8 cellular contexts compared by ENCODE assay signal in genomic region chr3:53880396-53881345, GRCh38. TPM values are rescaled to one million over a fixed set of nuclear protein-coding genes. Genes with fewer than 3 reads are reported as not detected.
DNase-seq lines count a peak whose midpoint lies in the region; ATAC-seq and TF ChIP-seq lines count a peak whose summit lies in the region.

No MANE protein-coding gene starts in this region.

- H3K4me1 ChIP-seq in testis = peaks cover 11% of the 10 kb centered on the region

- no peak for DNase-seq in activated CD4-positive, alpha-beta T cell treated with anti-CD3 and anti-CD28 coated beads for 36 hours
- no peak for DNase-seq in activated CD4-positive, alpha-beta T cell treated with anti-CD3 and anti-CD28 coated beads for 4 hours
- no peak for DNase-seq in activated naive CD4-positive, alpha-beta T cell treated with anti-CD3 and anti-CD28 coated beads, Interleukin-2, amount 50 U/mL, for 72 hours (ENCODE audit: low spot score in 2 of 2)
- DNase-seq in islet precursor cell = peak; percentile 68
- DNase-seq in testis = no peak
- DNase-seq in SKM-1 treated with dmso at 0.1 percent for 144 hours (lab: John Stamatoyannopoulos, UW; ENCODE audit: unreplicated experiment) = no peak
- DNase-seq in lower leg skin (ENCODE audit: low spot score in 2 of 2) = no peak
- DNase-seq in HEK293T (ENCODE audit: extremely low spot score) = no peak

- H3K4me3 Mint-ChIP-seq in activated CD4-positive, alpha-beta T cell treated with anti-CD3 and anti-CD28 coated beads for 36 hours = peak overlapping the region; percentile 100

- H3K27me3 ChIP-seq in testis = no peaks in the 10 kb centered on the region

- CTCF ChIA-PET in activated CD4-positive, alpha-beta T cell treated with anti-CD3 and anti-CD28 coated beads for 36 hours (lab: Charles Lee) = interaction anchor here (0.7 to 1.0 kb wide), 4 partner anchors 9 to 728 kb away, joined by 3 to 5 read pairs (median 3); partner anchors contain the start of gene SELENOK
- CTCF ChIA-PET in HEK293T (lab: Yijun Ruan, JAX) = interaction anchor here (0.6 kb wide), 1 partner anchor 748 kb away, joined by 3 read pairs; no protein-coding TSS in a partner anchor

- H3K4me1 Mint-ChIP-seq in activated CD4-positive, alpha-beta T cell treated with anti-CD3 and anti-CD28 coated beads for 36 hours = peaks cover 16% of the 10 kb centered on the region

- H3K27ac ChIP-seq in testis = peak overlapping the region in 1 of 2 donors; percentile 80

- no peaks in the 10 kb centered on the region for H3K9me3 Mint-ChIP-seq in activated CD4-positive, alpha-beta T cell treated with anti-CD3 and anti-CD28 coated beads for 36 hours (ENCODE audit: low read depth)
- H3K9me3 Mint-ChIP-seq in activated naive CD4-positive, alpha-beta T cell treated with anti-CD3 and anti-CD28 coated beads, Interleukin-2, amount 50 U/mL, for 72 hours = peaks cover 0 to 4% of the 10 kb centered on the region in 2 donors

- ATAC-seq in activated CD4-positive, alpha-beta T cell treated with anti-CD3 and anti-CD28 coated beads for 36 hours = no peak
- no peak for ATAC-seq in activated naive CD4-positive, alpha-beta T cell treated with anti-CD3 and anti-CD28 coated beads, Interleukin-2, amount 50 U/mL, for 72 hours

- TF ChIP-seq CTCF in testis (IDR thresholded peaks at IDR 0.05) (no peak), lower leg skin (IDR thresholded peaks at IDR 0.05) (no peak)

- 45 to 48% methylated on average over 10 of the region's 10 CpGs for WGBS in testis, 2 donors
- 57 to 58% methylated on average over 10 of the region's 10 CpGs for WGBS in lower leg skin, 2 donors

- TF ChIP-seq POLR2A in testis (IDR thresholded peaks at IDR 0.05) (no peak), lower leg skin (IDR thresholded peaks at IDR 0.05) (no peak)

- peaks cover 39% of the 10 kb centered on the region for H3K36me3 Mint-ChIP-seq in activated CD4-positive, alpha-beta T cell treated with anti-CD3 and anti-CD28 coated beads for 36 hours (ENCODE audit: low read depth)
- H3K36me3 Mint-ChIP-seq in activated naive CD4-positive, alpha-beta T cell treated with anti-CD3 and anti-CD28 coated beads, Interleukin-2, amount 50 U/mL, for 72 hours = peaks cover 12 to 25% of the 10 kb centered on the region in 2 donors

- H3K27me3 Mint-ChIP-seq in activated CD4-positive, alpha-beta T cell treated with anti-CD3 and anti-CD28 coated beads for 36 hours = no peaks in the 10 kb centered on the region

- H3K4me3 ChIP-seq in testis (peak overlapping the region; percentile 73 to 91), lower leg skin (ENCODE audit: low read depth, poor library complexity, severe bottlenecking) (no peak overlapping the region)

- POLR2A ChIA-PET in activated CD4-positive, alpha-beta T cell treated with anti-CD3 and anti-CD28 coated beads for 36 hours (lab: Charles Lee) = interaction anchor here (1.3 kb wide), 1 partner anchor 11 kb away, joined by 3 read pairs; the partner anchor contains the start of gene SELENOK
- POLR2A ChIA-PET in HEK293T (lab: Yijun Ruan, JAX) = interaction anchor here (3.4 kb wide), 1 partner anchor 11 kb away, joined by 17 read pairs; the partner anchor contains the start of gene SELENOK

- no peaks in the 10 kb centered on the region for H3K36me3 ChIP-seq in testis (ENCODE audit: low read depth, missing control alignments)

- intact Hi-C loops in activated CD4-positive, alpha-beta T cell treated with anti-CD3 and anti-CD28 coated beads for 36 hours (cut with DNase I, micrococcal nuclease) = loop anchor here in 1 of 2 experiments (10.0 kb wide), 4 partner anchors 746 to 1196 kb away; partner anchors contain the start of genes GNL3, PBRM1, RFT1 and SFMBT1
- intact Hi-C loops in testis (cut with DNase I; ENCODE audit: low total_unique reads) = no loop called here
- intact Hi-C loops in lower leg skin (cut with DNase I; ENCODE audit: low total_unique reads) = no loop called here

- peak overlapping the region; percentile 99 for H3K27ac Mint-ChIP-seq in activated CD4-positive, alpha-beta T cell treated with anti-CD3 and anti-CD28 coated beads for 36 hours
- peak overlapping the region; percentile 79 to 89 for H3K27ac Mint-ChIP-seq in activated naive CD4-positive, alpha-beta T cell treated with anti-CD3 and anti-CD28 coated beads, Interleukin-2, amount 50 U/mL, for 72 hours

- no peaks in the 10 kb centered on the region for H3K9me3 ChIP-seq in testis

TF ChIP-seq in HEK293T, 16 proteins besides CTCF, POLR2A, EP300 and RAD21:
- TF ChIP-seq L3MBTL2 (conservative IDR thresholded peaks at IDR 0.05) = no peak
- TF ChIP-seq ZNF384 (IDR thresholded peaks at IDR 0.05) = no peak
- no peak for TF ChIP-seq LEF1 (IDR thresholded peaks at IDR 0.05; ENCODE audit: borderline replicate concordance)
- no peak for TF ChIP-seq HDGF (IDR thresholded peaks at IDR 0.05; ENCODE audit: borderline replicate concordance)
- no peak for TF ChIP-seq NFRKB (IDR thresholded peaks at IDR 0.05)
- no peak for TF ChIP-seq FOXM1 (IDR thresholded peaks at IDR 0.05; ENCODE audit: borderline replicate concordance)
- no peak for TF ChIP-seq FOXA1 (IDR thresholded peaks at IDR 0.05)
- no peak for TF ChIP-seq CTBP1 (IDR thresholded peaks at IDR 0.05; ENCODE audit: borderline replicate concordance)
TF ChIP-seq in HEK293T: peak in this region for 0.

RNA-seq across cellular contexts. Expression of gene ACTR8, which starts 1.3 kb away (rescaled TPM):
- total RNA-seq in activated CD4-positive, alpha-beta T cell treated with anti-CD3 and anti-CD28 coated beads for 36 hours = 10 to 100 TPM; 26.0 to 28.9 TPM
- total RNA-seq in activated naive CD4-positive, alpha-beta T cell treated with anti-CD3 and anti-CD28 coated beads, Interleukin-2, amount 50 U/mL, for 72 hours = 10 to 100 TPM; 21.8 to 33.8 TPM
- total RNA-seq in testis = 10 to 100 TPM; 47.0 to 56.4 TPM
- polyA plus RNA-seq in testis (ENCODE audit: insufficient read depth, low read depth, low replicate concordance) = 60.1 TPM
- total RNA-seq in lower leg skin = 10 to 100 TPM; 12.0 to 22.4 (median 19.2) TPM

RNA-seq across cellular contexts. Expression of gene SELENOK, which starts 11.0 kb away (rescaled TPM):
- 10 to 100 TPM; 31.6 to 45.1 TPM for total RNA-seq in activated CD4-positive, alpha-beta T cell treated with anti-CD3 and anti-CD28 coated beads for 36 hours
- total RNA-seq in activated naive CD4-positive, alpha-beta T cell treated with anti-CD3 and anti-CD28 coated beads, Interleukin-2, amount 50 U/mL, for 72 hours = 10 to 100 TPM; 36.6 to 41.8 TPM
- total RNA-seq in testis (10 to 100 TPM; 49.9 to 61.2 TPM), lower leg skin (10 to 100 TPM; 23.0 to 47.2 (median 30.1) TPM)
- 95.9 TPM for polyA plus RNA-seq in testis (ENCODE audit: insufficient read depth, low read depth, low replicate concordance)

RNA-seq across cellular contexts. Expression of gene IL17RB, which starts 34.3 kb away (rescaled TPM):
- under 1 TPM; 0.33 to 0.69 TPM for total RNA-seq in activated CD4-positive, alpha-beta T cell treated with anti-CD3 and anti-CD28 coated beads for 36 hours
- total RNA-seq in activated naive CD4-positive, alpha-beta T cell treated with anti-CD3 and anti-CD28 coated beads, Interleukin-2, amount 50 U/mL, for 72 hours = under 1 TPM; 0.12 to 0.18 TPM
- total RNA-seq in testis = 10 to 100 TPM in 1 of 2 donors, 1 to 10 TPM in 1; 9.5 to 17.5 TPM
- polyA plus RNA-seq in testis (ENCODE audit: insufficient read depth, low read depth, low replicate concordance) = 5.8 TPM
- total RNA-seq in lower leg skin = 1 to 10 TPM in 1 of 4 donors, under 1 TPM in 2, not detected in 1; 0.63 to 1.9 (median 0.81) TPM

RNA-seq across cellular contexts. Expression of gene CHDH, which starts 34.5 kb away (rescaled TPM):
- under 1 TPM; 0.30 to 0.55 TPM for total RNA-seq in activated CD4-positive, alpha-beta T cell treated with anti-CD3 and anti-CD28 coated beads for 36 hours
- under 1 TPM; 0.02 to 0.47 TPM for total RNA-seq in activated naive CD4-positive, alpha-beta T cell treated with anti-CD3 and anti-CD28 coated beads, Interleukin-2, amount 50 U/mL, for 72 hours
- total RNA-seq in testis (10 to 100 TPM; 28.1 to 41.4 TPM), lower leg skin (10 to 100 TPM in 2 of 4 donors, 1 to 10 TPM in 2; 4.6 to 14.9 (median 9.5) TPM)
- polyA plus RNA-seq in testis (ENCODE audit: insufficient read depth, low read depth, low replicate concordance) = 13.5 TPM
